In the genomic region with DNA sequence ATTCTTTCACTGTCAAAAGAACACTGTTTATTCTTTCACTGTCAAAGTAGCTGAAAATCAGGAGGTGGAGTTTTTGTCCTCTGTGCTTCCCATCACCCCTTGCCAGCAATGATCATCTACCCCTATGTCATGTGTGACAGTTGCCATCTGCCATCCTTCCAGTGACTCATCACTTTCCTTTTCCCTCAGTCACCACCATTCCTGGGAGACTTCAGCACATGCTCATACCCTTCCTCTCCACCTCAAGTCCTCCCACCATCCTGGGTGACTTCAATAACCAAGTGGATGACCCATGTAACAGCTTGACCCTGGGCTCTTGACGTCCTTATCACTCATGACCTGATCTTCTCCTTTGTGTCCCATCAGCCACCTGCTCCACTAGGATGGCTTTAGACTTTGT, we compare ENCODE assay signal across 16 cellular contexts. TPM values are rescaled to one million over a fixed set of nuclear protein-coding genes. Genes with fewer than 3 reads are reported as not detected.
"Had no signal": no experiment of that assay in that cellular context is flagged by ENCODE, and none has a peak within 500 bp of the region (broad histone marks: within the 10 kb centered on the region; RNA-seq: fewer than 3 reads in every experiment).

No MANE protein-coding gene starts in this region.

- DNase-seq: activated CD4-positive, alpha-beta T cell treated with anti-CD3 and anti-CD28 coated beads, Interleukin-2, amount 50 U/mL, for 4 hours; activated naive CD4-positive, alpha-beta T cell treated with Interleukin-2 at 50 U/mL for 16 hours; anterior cingulate cortex; brain microvascular endothelial cell; cortex of kidney; effector CD4-positive, alpha-beta T cell; foreskin keratinocyte; glutamatergic neuron; hypothalamus; kidney; left ventricle myocardium inferior; thyroid gland had no signal

- H3K27ac Mint-ChIP-seq: activated T-helper 17 cell treated with anti-CD3 and anti-CD28 coated beads, Interleukin-2, amount 50 U/mL, for 72 hours; memory B cell; natural killer cell treated with Interleukin-12 subunit alpha and Interleukin-12 subunit beta and Interleukin-15 and Interleukin-18, amount 100 ng/mL, for 72 hours; stimulated activated effector memory CD8-positive, alpha-beta T cell treated with anti-CD3 and anti-CD28 coated beads, Interleukin-12 subunit alpha, Interleukin-12 subunit beta, amount 100 ng/mL, for 72 hours had no signal

- H3K9me3 ChIP-seq: left ventricle myocardium inferior, thyroid gland had no signal

- H3K36me3 ChIP-seq: brain microvascular endothelial cell, left ventricle myocardium inferior, thyroid gland had no signal

- H3K4me3 ChIP-seq: left ventricle myocardium inferior, thyroid gland had no signal

- H3K4me1 ChIP-seq: foreskin keratinocyte, left ventricle myocardium inferior, thyroid gland had no signal

- H3K27ac ChIP-seq: brain microvascular endothelial cell, foreskin keratinocyte, left ventricle myocardium inferior, thyroid gland had no signal

- H3K9me3 Mint-ChIP-seq: memory B cell had no signal

- H3K4me1 Mint-ChIP-seq: activated T-helper 17 cell treated with anti-CD3 and anti-CD28 coated beads, Interleukin-2, amount 50 U/mL, for 72 hours; memory B cell; stimulated activated effector memory CD8-positive, alpha-beta T cell treated with anti-CD3 and anti-CD28 coated beads, Interleukin-12 subunit alpha, Interleukin-12 subunit beta, amount 100 ng/mL, for 72 hours had no signal

- H3K27me3 ChIP-seq: brain microvascular endothelial cell, foreskin keratinocyte, thyroid gland had no signal

- H3K4me3 Mint-ChIP-seq: activated T-helper 17 cell treated with anti-CD3 and anti-CD28 coated beads, Interleukin-2, amount 50 U/mL, for 72 hours; memory B cell; natural killer cell treated with Interleukin-12 subunit alpha and Interleukin-12 subunit beta and Interleukin-15 and Interleukin-18, amount 100 ng/mL, for 72 hours; stimulated activated effector memory CD8-positive, alpha-beta T cell treated with anti-CD3 and anti-CD28 coated beads, Interleukin-12 subunit alpha, Interleukin-12 subunit beta, amount 100 ng/mL, for 72 hours had no signal

- H3K36me3 Mint-ChIP-seq: memory B cell; natural killer cell treated with Interleukin-12 subunit alpha and Interleukin-12 subunit beta and Interleukin-15 and Interleukin-18, amount 100 ng/mL, for 72 hours; stimulated activated effector memory CD8-positive, alpha-beta T cell treated with anti-CD3 and anti-CD28 coated beads, Interleukin-12 subunit alpha, Interleukin-12 subunit beta, amount 100 ng/mL, for 72 hours had no signal

- ATAC-seq: activated T-helper 17 cell treated with anti-CD3 and anti-CD28 coated beads, Interleukin-2, amount 50 U/mL, for 72 hours; foreskin keratinocyte; natural killer cell treated with Interleukin-12 subunit alpha and Interleukin-12 subunit beta and Interleukin-15 and Interleukin-18, amount 100 ng/mL, for 72 hours; stimulated activated effector memory CD8-positive, alpha-beta T cell treated with anti-CD3 and anti-CD28 coated beads, Interleukin-12 subunit alpha, Interleukin-12 subunit beta, amount 100 ng/mL, for 72 hours had no signal

- H3K27me3 Mint-ChIP-seq: activated T-helper 17 cell treated with anti-CD3 and anti-CD28 coated beads, Interleukin-2, amount 50 U/mL, for 72 hours; memory B cell; natural killer cell treated with Interleukin-12 subunit alpha and Interleukin-12 subunit beta and Interleukin-15 and Interleukin-18, amount 100 ng/mL, for 72 hours had no signal

RNA-seq across cellular contexts. Expression of a gene that starts 43.3 kb away (rescaled TPM):
- total RNA-seq: activated T-helper 17 cell treated with anti-CD3 and anti-CD28 coated beads, Interleukin-2, amount 50 U/mL, for 72 hours; natural killer cell treated with Interleukin-12 subunit alpha and Interleukin-12 subunit beta and Interleukin-15 and Interleukin-18, amount 100 ng/mL, for 72 hours had no signal
